15 cellular contexts compared by ENCODE assay signal in genomic region chr10:17428096-17428615, GRCh38. TPM values are rescaled to one million over a fixed set of nuclear protein-coding genes. Genes with fewer than 3 reads are reported as not detected.
DNase-seq lines count a peak whose midpoint lies in the region; ATAC-seq, FAIRE-seq and TF ChIP-seq lines count a peak whose summit lies in the region.
"Had no signal": no experiment of that assay in that cellular context is flagged by ENCODE, and none has a peak within 500 bp of the region (broad histone marks: within the 10 kb centered on the region; RNA-seq: fewer than 3 reads in every experiment).

No MANE protein-coding gene starts in this region.

- H3K27me3 Mint-ChIP-seq in activated T-cell treated with anti-CD3 and anti-CD28 coated beads, Interleukin-2, amount 50 U/mL, for 24 hours = peaks cover 6% of the 10 kb centered on the region
- peaks cover 4% of the 10 kb centered on the region for H3K27me3 Mint-ChIP-seq in activated naive CD8-positive, alpha-beta T cell treated with anti-CD3 and anti-CD28 coated beads, Interleukin-2, amount 10 ng/mL, durations not matched to agents 7 days and 5 days

- no peak overlapping the region for H2AFZ ChIP-seq in OCI-LY3 (ENCODE audit: low read depth, low read length)

- TF ChIP-seq CTCF in OCI-LY3 (IDR thresholded peaks at IDR 0.05; ENCODE audit: low read depth, low read length) = no peak
- TF ChIP-seq CTCF in spleen (IDR thresholded peaks at IDR 0.05 in 8 of 11, conservative IDR thresholded peaks at IDR 0.05 in 3 of 11) = no peak
- TF ChIP-seq CTCF in D721Med (IDR thresholded peaks at IDR 0.05; ENCODE audit: insufficient read depth, missing control alignments) = no peak

- POLR2A ChIA-PET in activated naive CD8-positive, alpha-beta T cell treated with anti-CD3 and anti-CD28 coated beads, Interleukin-2, amount 10 ng/mL, durations not matched to agents 7 days and 5 days (lab: Charles Lee) = interaction anchor here (1.0 to 1.4 kb wide), 6 partner anchors 10 to 610 kb away, joined by 4 to 8 read pairs (median 5); partner anchors contain the start of genes RSU1 and TRDMT1

- H3K9me3 ChIP-seq in OCI-LY3 (ENCODE audit: insufficient read depth, low read length) = no peaks in the 10 kb centered on the region
- no peaks in the 10 kb centered on the region for H3K9me3 ChIP-seq in spleen
- H3K9me3 ChIP-seq: A549, tibial artery had no signal

- FAIRE-seq in D721Med (lab: Jason Lieb, UNC) = no peak
- FAIRE-seq: A549, RCC 7860 had no signal

- no peak for TF ChIP-seq POLR2A in spleen (IDR thresholded peaks at IDR 0.05)

- H3K27ac Mint-ChIP-seq in activated T-cell treated with anti-CD3 and anti-CD28 coated beads, Interleukin-2, amount 50 U/mL, for 24 hours = peak overlapping the region; percentile 45
- peak overlapping the region; percentile 88 for H3K27ac Mint-ChIP-seq in activated naive CD8-positive, alpha-beta T cell treated with anti-CD3 and anti-CD28 coated beads, Interleukin-2, amount 10 ng/mL, durations not matched to agents 7 days and 5 days

- peak; percentile 23 for ATAC-seq in activated naive CD8-positive, alpha-beta T cell treated with anti-CD3 and anti-CD28 coated beads, Interleukin-2, amount 10 ng/mL, durations not matched to agents 7 days and 5 days (ENCODE audit: low read depth)
- ATAC-seq in GM18870 (IDR thresholded peaks at IDR 0.05; ENCODE audit: unreplicated experiment) = no peak
- ATAC-seq: A549 had no signal

- peaks cover 76% of the 10 kb centered on the region for H3K4me1 Mint-ChIP-seq in activated T-cell treated with anti-CD3 and anti-CD28 coated beads, Interleukin-2, amount 50 U/mL, for 24 hours (ENCODE audit: low read depth)
- H3K4me1 Mint-ChIP-seq in activated naive CD8-positive, alpha-beta T cell treated with anti-CD3 and anti-CD28 coated beads, Interleukin-2, amount 10 ng/mL, durations not matched to agents 7 days and 5 days = peaks cover 60% of the 10 kb centered on the region

- H3K9ac ChIP-seq in OCI-LY3 (ENCODE audit: low read length) = no peak overlapping the region

- 13 to 31% (median 21%) methylated on average over 8 of the region's 8 CpGs for WGBS in spleen, 5 donors

- no peak overlapping the region for H3K4me3 ChIP-seq in OCI-LY3 (ENCODE audit: low read length)
- peak overlapping the region in 3 of 8 donors; percentile 11 to 51 (median 13) for H3K4me3 ChIP-seq in spleen
- H3K4me3 ChIP-seq: A549, tibial artery had no signal

- H3K27ac ChIP-seq in OCI-LY3 (ENCODE audit: low read length) = no peak overlapping the region
- H3K27ac ChIP-seq in spleen = peak overlapping the region in 7 of 8 donors; percentile 6 to 67 (median 30)
- H3K27ac ChIP-seq: A549, tibial artery had no signal

- DNase-seq in activated T-cell treated with anti-CD3 and anti-CD28 coated beads, Interleukin-2, amount 50 U/mL, for 24 hours = no peak
- DNase-seq in activated T-cell treated with anti-CD3 and anti-CD28 coated beads, Interleukin-2, amount 50 U/mL, for 48 hours = no peak
- no peak for DNase-seq in activated naive CD8-positive, alpha-beta T cell treated with anti-CD3 and anti-CD28 coated beads, Interleukin-2, amount 10 ng/mL, durations not matched to agents 7 days and 5 days
- DNase-seq in spleen = no peak
- DNase-seq in T-helper 9 cell = no peak
- DNase-seq in D721Med (ENCODE audit: insufficient read length, low spot score) = no peak
- DNase-seq: NCI-H1694, NCI-H524 treated with DMSO at 0.1 percent for 48 hours, posterior cingulate gyrus, tibial artery had no signal

- no peaks in the 10 kb centered on the region for H3K79me2 ChIP-seq in OCI-LY3 (ENCODE audit: low read length)

- H3K4me3 Mint-ChIP-seq in activated T-cell treated with anti-CD3 and anti-CD28 coated beads, Interleukin-2, amount 50 U/mL, for 24 hours = peak overlapping the region; percentile 59
- peak overlapping the region; percentile 75 for H3K4me3 Mint-ChIP-seq in activated naive CD8-positive, alpha-beta T cell treated with anti-CD3 and anti-CD28 coated beads, Interleukin-2, amount 10 ng/mL, durations not matched to agents 7 days and 5 days

- H3K9me3 Mint-ChIP-seq in activated T-cell treated with anti-CD3 and anti-CD28 coated beads, Interleukin-2, amount 50 U/mL, for 24 hours = no peaks in the 10 kb centered on the region
- H3K9me3 Mint-ChIP-seq in activated naive CD8-positive, alpha-beta T cell treated with anti-CD3 and anti-CD28 coated beads, Interleukin-2, amount 10 ng/mL, durations not matched to agents 7 days and 5 days = no peaks in the 10 kb centered on the region

- H3K36me3 ChIP-seq in OCI-LY3 (replicated peaks; ENCODE audit: low read depth, low read length) (no peaks in the 10 kb centered on the region), spleen (no peaks in the 10 kb centered on the region)
- H3K36me3 ChIP-seq: tibial artery had no signal

- peak overlapping the region; percentile 24; the same call in 1 of the 2 replicates for H3K4me2 ChIP-seq in OCI-LY3 (ENCODE audit: low read length)
- H3K4me2 ChIP-seq: A549 had no signal

- no peaks in the 10 kb centered on the region for H3K36me3 Mint-ChIP-seq in activated T-cell treated with anti-CD3 and anti-CD28 coated beads, Interleukin-2, amount 50 U/mL, for 24 hours (ENCODE audit: low read depth)
- no peaks in the 10 kb centered on the region for H3K36me3 Mint-ChIP-seq in activated naive CD8-positive, alpha-beta T cell treated with anti-CD3 and anti-CD28 coated beads, Interleukin-2, amount 10 ng/mL, durations not matched to agents 7 days and 5 days

- intact Hi-C loops in spleen (cut with DNase I; ENCODE audit: low total_unique reads) = loop anchor here (5.0 kb wide), 1 partner anchor 581 kb away; no protein-coding TSS in a partner anchor

- no peaks in the 10 kb centered on the region for H4K20me1 ChIP-seq in OCI-LY3 (ENCODE audit: insufficient read depth, low read length)

- no peaks in the 10 kb centered on the region for H3K4me1 ChIP-seq in OCI-LY3 (ENCODE audit: low read length)
- H3K4me1 ChIP-seq in spleen = peaks cover 7 to 69% (median 35%) of the 10 kb centered on the region in 6 donors
- H3K4me1 ChIP-seq: A549 had no signal

- H3K27me3 ChIP-seq in OCI-LY3 (ENCODE audit: low read depth, low read length) (peaks cover 20% of the 10 kb centered on the region; the same call in 1 of the 2 replicates), spleen (replicated peaks in 1 of 7) (peaks cover 0 to 33% (median 0%) of the 10 kb centered on the region in 7 donors)
- H3K27me3 ChIP-seq: tibial artery had no signal

RNA-seq across cellular contexts. Expression of gene ST8SIA6, which starts 26.2 kb away (rescaled TPM):
- under 1 TPM; 0.34 to 0.61 TPM for total RNA-seq in activated naive CD8-positive, alpha-beta T cell treated with anti-CD3 and anti-CD28 coated beads, Interleukin-2, amount 10 ng/mL, durations not matched to agents 7 days and 5 days
- 1 to 10 TPM in 4 of 7 donors, under 1 TPM in 2, not detected in 1; 0.66 to 1.2 (median 1.0) TPM for total RNA-seq in spleen
- under 1 TPM in 1 of 3 donors, not detected in 2; 0.02 TPM for polyA plus RNA-seq in spleen
- total RNA-seq: fibroblast of villous mesenchyme had no signal
